Comparison of ENCODE assay signal across 19 cellular contexts in genomic region chr11:132681971-132682370, GRCh38.
A peak's percentile ranks its signal among the peaks of the same experiment; 100 is the strongest.
DNase-seq lines count a peak whose midpoint lies in the region; ATAC-seq and TF ChIP-seq lines count a peak whose summit lies in the region.
"Had no signal": no experiment of that assay in that cellular context is flagged by ENCODE, and none has a peak within 500 bp of the region (broad histone marks: within the 10 kb centered on the region; RNA-seq: fewer than 3 reads in every experiment).

No MANE protein-coding gene starts in this region.

- peak overlapping the region in 8 of 11 experiments; percentile 6 to 82 (median 33); a peak in 7 of 22 replicates for H3K4me2 ChIP-seq in BLaER1 treated with 17β-estradiol and CSF1 and Interleukin-3, amounts not matched to agents 10 nM and 100 nM
- H3K4me2 ChIP-seq: GM23338 had no signal

- no peak for TF ChIP-seq CTCF in left lung (IDR thresholded peaks at IDR 0.05)
- no peak for TF ChIP-seq CTCF in thyroid gland (IDR thresholded peaks at IDR 0.05)
- TF ChIP-seq CTCF in WERI-Rb-1 (IDR thresholded peaks at IDR 0.05; ENCODE audit: low read depth, low read length), result no peak

- H3K9me3 ChIP-seq in BLaER1 treated with 17β-estradiol and CSF1 and Interleukin-3, amounts not matched to agents 10 nM and 100 nM (replicated peaks in 1 of 11), result peaks cover 31 to 57% (median 44%) of the 10 kb centered on the region in 11 experiments
- H3K9me3 ChIP-seq in left lung (peaks cover 0 to 9% of the 10 kb centered on the region in 2 donors), thyroid gland (no peaks in the 10 kb centered on the region), WERI-Rb-1 (ENCODE audit: severe bottlenecking) (no peaks in the 10 kb centered on the region)

- H3K36me3 ChIP-seq in BLaER1 treated with 17β-estradiol and CSF1 and Interleukin-3, amounts not matched to agents 10 nM and 100 nM, result 0 out of 22 replicates have a peak, but pooled peaks cover 0 to 5% (median 0%) of the 10 kb centered on the region in 11 experiments
- H3K36me3 ChIP-seq in left lung, result no peaks in the 10 kb centered on the region
- H3K36me3 ChIP-seq in thyroid gland, result no peaks in the 10 kb centered on the region
- no peaks in the 10 kb centered on the region for H3K36me3 ChIP-seq in WERI-Rb-1

- peak; percentile 84 for ATAC-seq in left lung
- ATAC-seq in GM21529 (IDR thresholded peaks at IDR 0.05; ENCODE audit: unreplicated experiment), result no peak
- ATAC-seq: CD8-positive, alpha-beta T cell; GM12878; GM23338; HCT116 had no signal

- H3K27ac ChIP-seq in BLaER1 treated with 17β-estradiol and CSF1 and Interleukin-3, amounts not matched to agents 10 nM and 100 nM, result peak overlapping the region in 6 of 11 experiments; percentile 87 to 98 (median 94); a peak in 11 of 22 replicates
- H3K27ac ChIP-seq in left lung (no peak overlapping the region), thyroid gland (no peak overlapping the region), WERI-Rb-1 (no peak overlapping the region)
- H3K27ac ChIP-seq: C4-2B had no signal

- WGBS in thyroid gland, 2 donors, result 40 to 43% methylated on average over 7 of the region's 7 CpGs

- H3K9ac ChIP-seq in BLaER1 treated with 17β-estradiol and CSF1 and Interleukin-3, amounts not matched to agents 10 nM and 100 nM, result 0 out of 22 replicates have a peak overlapping the region, but pooled peaks of 2 of the 11 experiments have one; percentile 2 to 23

- H3K4me1 ChIP-seq in BLaER1 treated with 17β-estradiol and CSF1 and Interleukin-3, amounts not matched to agents 10 nM and 100 nM, result peaks cover 39 to 56% (median 50%) of the 10 kb centered on the region in 10 experiments
- H3K4me1 ChIP-seq in left lung, result no peaks in the 10 kb centered on the region
- H3K4me1 ChIP-seq in thyroid gland, result peaks cover 0 to 4% of the 10 kb centered on the region in 2 donors
- H3K4me1 ChIP-seq: Caco-2 had no signal

- no peaks in the 10 kb centered on the region for H4K20me1 ChIP-seq in BLaER1 treated with 17β-estradiol and CSF1 and Interleukin-3, amounts not matched to agents 10 nM and 100 nM

- DNase-seq in EH (ENCODE audit: low read depth) (peak; percentile 21), left lung (peak in 1 of 2 donors; percentile 24), thyroid gland (peak; percentile 66 to 68), WERI-Rb-1 (no peak)
- DNase-seq in activated CD4-positive, alpha-beta T cell treated with anti-CD3 and anti-CD28 coated beads for 48 hours, result no peak
- DNase-seq: Caco-2; CD4-positive, CD25-positive, alpha-beta regulatory T cell; CD8-positive, alpha-beta T cell; DMS153; DND-41; EL; GDM1; H9 had no signal

- no peak overlapping the region for H3K4me3 ChIP-seq in BLaER1 treated with 17β-estradiol and CSF1 and Interleukin-3, amounts not matched to agents 10 nM and 100 nM
- no peak overlapping the region for H3K4me3 ChIP-seq in left lung
- no peak overlapping the region for H3K4me3 ChIP-seq in thyroid gland (replicated peaks in 1 of 3)
- no peak overlapping the region for H3K4me3 ChIP-seq in WERI-Rb-1 (ENCODE audit: low read depth, low read length)
- H3K4me3 ChIP-seq: GM12878, GM23338 had no signal

- H3K27me3 ChIP-seq in BLaER1 treated with 17β-estradiol and CSF1 and Interleukin-3, amounts not matched to agents 10 nM and 100 nM, result peaks cover 0 to 6% (median 0%) of the 10 kb centered on the region in 11 experiments; a peak in 1 of 22 replicates
- H3K27me3 ChIP-seq in left lung (no peaks in the 10 kb centered on the region), thyroid gland (no peaks in the 10 kb centered on the region), WERI-Rb-1 (ENCODE audit: insufficient read depth, low read depth, severe bottlenecking) (no peaks in the 10 kb centered on the region)

- TF ChIP-seq POLR2A in thyroid gland (IDR thresholded peaks at IDR 0.05), result no peak

- intact Hi-C loops in left lung (cut with DNase I), result no loop called here
- intact Hi-C loops in thyroid gland (cut with DNase I), result no loop called here

Comparison
In these comparisons a context has a peak if more than half of its experiments do, and no peak if none do; other contexts are left out.
1. H3K27ac ChIP-seq: peak in BLaER1 treated with 17β-estradiol and CSF1 and Interleukin-3, amounts not matched to agents 10 nM and 100 nM (6 of 11); none in left lung (0 of 2), thyroid gland (0 of 3) and WERI-Rb-1 (single experiment).
2. DNase-seq: peak in EH (single experiment) and thyroid gland (2 of 2); none in WERI-Rb-1 (single experiment) and activated CD4-positive, alpha-beta T cell treated with anti-CD3 and anti-CD28 coated beads for 48 hours (single experiment).